1 cellular context compared by ENCODE assay signal in the genomic region with DNA sequence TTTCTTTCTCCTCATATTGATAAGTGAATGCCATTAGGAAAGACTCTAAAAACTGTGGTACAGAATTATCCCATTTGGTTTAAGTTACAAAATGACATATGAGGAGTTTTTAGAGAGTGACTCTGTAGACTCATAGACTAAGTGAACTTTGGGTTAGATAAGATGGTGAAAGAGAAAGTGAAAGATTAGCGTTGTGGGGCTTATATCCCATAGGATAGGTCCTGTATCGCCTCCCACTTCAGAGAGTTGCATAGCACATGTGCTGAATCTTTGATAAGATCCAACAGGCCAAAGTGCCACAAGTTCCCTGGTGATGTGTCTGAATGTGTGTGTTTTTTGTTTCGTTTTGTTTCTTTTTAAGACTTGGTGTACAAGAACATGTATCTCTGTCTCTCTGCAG.
TF ChIP-seq lines count a peak whose summit lies in the region.

No MANE protein-coding gene starts in this region.

TF ChIP-seq in GM23338, 12 proteins besides CTCF, POLR2A, EP300 and RAD21 (continued from another document):
- TF ChIP-seq, protein P1, sequence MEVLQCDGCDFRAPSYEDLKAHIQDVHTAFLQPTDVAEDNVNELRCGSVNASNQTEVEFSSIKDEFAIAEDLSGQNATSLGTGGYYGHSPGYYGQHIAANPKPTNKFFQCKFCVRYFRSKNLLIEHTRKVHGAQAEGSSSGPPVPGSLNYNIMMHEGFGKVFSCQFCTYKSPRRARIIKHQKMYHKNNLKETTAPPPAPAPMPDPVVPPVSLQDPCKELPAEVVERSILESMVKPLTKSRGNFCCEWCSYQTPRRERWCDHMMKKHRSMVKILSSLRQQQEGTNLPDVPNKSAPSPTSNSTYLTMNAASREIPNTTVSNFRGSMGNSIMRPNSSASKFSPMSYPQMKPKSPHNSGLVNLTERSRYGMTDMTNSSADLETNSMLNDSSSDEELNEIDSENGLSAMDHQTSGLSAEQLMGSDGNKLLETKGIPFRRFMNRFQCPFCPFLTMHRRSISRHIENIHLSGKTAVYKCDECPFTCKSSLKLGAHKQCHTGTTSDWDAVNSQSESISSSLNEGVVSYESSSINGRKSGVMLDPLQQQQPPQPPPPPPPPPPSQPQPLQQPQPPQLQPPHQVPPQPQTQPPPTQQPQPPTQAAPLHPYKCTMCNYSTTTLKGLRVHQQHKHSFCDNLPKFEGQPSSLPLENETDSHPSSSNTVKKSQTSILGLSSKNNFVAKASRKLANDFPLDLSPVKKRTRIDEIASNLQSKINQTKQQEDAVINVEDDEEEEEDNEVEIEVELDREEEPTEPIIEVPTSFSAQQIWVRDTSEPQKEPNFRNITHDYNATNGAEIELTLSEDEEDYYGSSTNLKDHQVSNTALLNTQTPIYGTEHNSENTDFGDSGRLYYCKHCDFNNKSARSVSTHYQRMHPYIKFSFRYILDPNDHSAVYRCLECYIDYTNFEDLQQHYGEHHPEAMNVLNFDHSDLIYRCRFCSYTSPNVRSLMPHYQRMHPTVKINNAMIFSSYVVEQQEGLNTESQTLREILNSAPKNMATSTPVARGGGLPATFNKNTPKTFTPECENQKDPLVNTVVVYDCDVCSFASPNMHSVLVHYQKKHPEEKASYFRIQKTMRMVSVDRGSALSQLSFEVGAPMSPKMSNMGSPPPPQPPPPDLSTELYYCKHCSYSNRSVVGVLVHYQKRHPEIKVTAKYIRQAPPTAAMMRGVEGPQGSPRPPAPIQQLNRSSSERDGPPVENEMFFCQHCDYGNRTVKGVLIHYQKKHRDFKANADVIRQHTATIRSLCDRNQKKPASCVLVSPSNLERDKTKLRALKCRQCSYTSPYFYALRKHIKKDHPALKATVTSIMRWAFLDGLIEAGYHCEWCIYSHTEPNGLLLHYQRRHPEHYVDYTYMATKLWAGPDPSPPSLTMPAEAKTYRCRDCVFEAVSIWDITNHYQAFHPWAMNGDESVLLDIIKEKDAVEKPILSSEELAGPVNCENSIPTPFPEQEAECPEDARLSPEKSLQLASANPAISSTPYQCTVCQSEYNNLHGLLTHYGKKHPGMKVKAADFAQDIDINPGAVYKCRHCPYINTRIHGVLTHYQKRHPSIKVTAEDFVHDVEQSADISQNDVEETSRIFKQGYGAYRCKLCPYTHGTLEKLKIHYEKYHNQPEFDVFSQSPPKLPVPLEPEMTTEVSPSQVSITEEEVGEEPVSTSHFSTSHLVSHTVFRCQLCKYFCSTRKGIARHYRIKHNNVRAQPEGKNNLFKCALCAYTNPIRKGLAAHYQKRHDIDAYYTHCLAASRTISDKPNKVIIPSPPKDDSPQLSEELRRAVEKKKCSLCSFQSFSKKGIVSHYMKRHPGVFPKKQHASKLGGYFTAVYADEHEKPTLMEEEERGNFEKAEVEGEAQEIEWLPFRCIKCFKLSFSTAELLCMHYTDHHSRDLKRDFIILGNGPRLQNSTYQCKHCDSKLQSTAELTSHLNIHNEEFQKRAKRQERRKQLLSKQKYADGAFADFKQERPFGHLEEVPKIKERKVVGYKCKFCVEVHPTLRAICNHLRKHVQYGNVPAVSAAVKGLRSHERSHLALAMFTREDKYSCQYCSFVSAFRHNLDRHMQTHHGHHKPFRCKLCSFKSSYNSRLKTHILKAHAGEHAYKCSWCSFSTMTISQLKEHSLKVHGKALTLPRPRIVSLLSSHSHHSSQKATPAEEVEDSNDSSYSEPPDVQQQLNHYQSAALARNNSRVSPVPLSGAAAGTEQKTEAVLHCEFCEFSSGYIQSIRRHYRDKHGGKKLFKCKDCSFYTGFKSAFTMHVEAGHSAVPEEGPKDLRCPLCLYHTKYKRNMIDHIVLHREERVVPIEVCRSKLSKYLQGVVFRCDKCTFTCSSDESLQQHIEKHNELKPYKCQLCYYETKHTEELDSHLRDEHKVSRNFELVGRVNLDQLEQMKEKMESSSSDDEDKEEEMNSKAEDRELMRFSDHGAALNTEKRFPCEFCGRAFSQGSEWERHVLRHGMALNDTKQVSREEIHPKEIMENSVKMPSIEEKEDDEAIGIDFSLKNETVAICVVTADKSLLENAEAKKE (CRISPR knock-in tag; IDR thresholded peaks at IDR 0.05): no peak
- TF ChIP-seq POLR2AphosphoS5 (IDR thresholded peaks at IDR 0.05; ENCODE audit: low read depth) (no peak), ZNF331 (CRISPR knock-in tag; IDR thresholded peaks at IDR 0.05; ENCODE audit: low read depth) (no peak), EZH2 (IDR thresholded peaks at IDR 0.05; ENCODE audit: low read depth, unreplicated experiment) (no peak), EZH2phosphoT487 (IDR thresholded peaks at IDR 0.05; ENCODE audit: unreplicated experiment) (no peak), JUNB (IDR thresholded peaks at IDR 0.05; ENCODE audit: unreplicated experiment) (no peak), CREB1 (CRISPR knock-in tag; IDR thresholded peaks at IDR 0.05; ENCODE audit: low read depth) (no peak), ZNF114 (CRISPR knock-in tag; IDR thresholded peaks at IDR 0.05) (no peak), NANOG (IDR thresholded peaks at IDR 0.05; ENCODE audit: borderline replicate concordance) (no peak)
- TF ChIP-seq, protein P2, sequence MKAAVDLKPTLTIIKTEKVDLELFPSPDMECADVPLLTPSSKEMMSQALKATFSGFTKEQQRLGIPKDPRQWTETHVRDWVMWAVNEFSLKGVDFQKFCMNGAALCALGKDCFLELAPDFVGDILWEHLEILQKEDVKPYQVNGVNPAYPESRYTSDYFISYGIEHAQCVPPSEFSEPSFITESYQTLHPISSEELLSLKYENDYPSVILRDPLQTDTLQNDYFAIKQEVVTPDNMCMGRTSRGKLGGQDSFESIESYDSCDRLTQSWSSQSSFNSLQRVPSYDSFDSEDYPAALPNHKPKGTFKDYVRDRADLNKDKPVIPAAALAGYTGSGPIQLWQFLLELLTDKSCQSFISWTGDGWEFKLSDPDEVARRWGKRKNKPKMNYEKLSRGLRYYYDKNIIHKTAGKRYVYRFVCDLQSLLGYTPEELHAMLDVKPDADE (IDR thresholded peaks at IDR 0.05): no peak
- TF ChIP-seq, protein P3, sequence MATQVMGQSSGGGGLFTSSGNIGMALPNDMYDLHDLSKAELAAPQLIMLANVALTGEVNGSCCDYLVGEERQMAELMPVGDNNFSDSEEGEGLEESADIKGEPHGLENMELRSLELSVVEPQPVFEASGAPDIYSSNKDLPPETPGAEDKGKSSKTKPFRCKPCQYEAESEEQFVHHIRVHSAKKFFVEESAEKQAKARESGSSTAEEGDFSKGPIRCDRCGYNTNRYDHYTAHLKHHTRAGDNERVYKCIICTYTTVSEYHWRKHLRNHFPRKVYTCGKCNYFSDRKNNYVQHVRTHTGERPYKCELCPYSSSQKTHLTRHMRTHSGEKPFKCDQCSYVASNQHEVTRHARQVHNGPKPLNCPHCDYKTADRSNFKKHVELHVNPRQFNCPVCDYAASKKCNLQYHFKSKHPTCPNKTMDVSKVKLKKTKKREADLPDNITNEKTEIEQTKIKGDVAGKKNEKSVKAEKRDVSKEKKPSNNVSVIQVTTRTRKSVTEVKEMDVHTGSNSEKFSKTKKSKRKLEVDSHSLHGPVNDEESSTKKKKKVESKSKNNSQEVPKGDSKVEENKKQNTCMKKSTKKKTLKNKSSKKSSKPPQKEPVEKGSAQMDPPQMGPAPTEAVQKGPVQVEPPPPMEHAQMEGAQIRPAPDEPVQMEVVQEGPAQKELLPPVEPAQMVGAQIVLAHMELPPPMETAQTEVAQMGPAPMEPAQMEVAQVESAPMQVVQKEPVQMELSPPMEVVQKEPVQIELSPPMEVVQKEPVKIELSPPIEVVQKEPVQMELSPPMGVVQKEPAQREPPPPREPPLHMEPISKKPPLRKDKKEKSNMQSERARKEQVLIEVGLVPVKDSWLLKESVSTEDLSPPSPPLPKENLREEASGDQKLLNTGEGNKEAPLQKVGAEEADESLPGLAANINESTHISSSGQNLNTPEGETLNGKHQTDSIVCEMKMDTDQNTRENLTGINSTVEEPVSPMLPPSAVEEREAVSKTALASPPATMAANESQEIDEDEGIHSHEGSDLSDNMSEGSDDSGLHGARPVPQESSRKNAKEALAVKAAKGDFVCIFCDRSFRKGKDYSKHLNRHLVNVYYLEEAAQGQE (IDR thresholded peaks at IDR 0.05; ENCODE audit: unreplicated experiment): no peak
TF ChIP-seq in GM23338: peak in this region for 0.
